14 cellular contexts compared by ENCODE assay signal in the genomic region with DNA sequence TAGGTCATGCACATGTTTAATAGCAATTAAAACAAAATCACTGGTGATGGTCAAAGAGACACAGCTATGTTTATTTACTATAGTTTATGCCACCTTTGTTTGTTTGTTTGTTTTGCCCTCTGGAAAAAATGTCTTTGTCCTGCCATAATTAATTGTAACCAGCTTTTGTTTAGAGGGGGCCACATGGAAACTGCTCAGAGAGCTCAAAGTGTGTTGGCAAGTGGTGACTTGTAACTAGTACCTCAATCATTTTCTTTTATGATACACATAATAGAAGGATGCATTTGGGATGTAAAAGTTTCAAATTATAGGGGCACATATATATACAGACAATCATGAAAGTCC. TPM values are rescaled to one million over a fixed set of nuclear protein-coding genes. Genes with fewer than 3 reads are reported as not detected.
A peak's percentile ranks its signal among the peaks of the same experiment; 100 is the strongest.
DNase-seq lines count a peak whose midpoint lies in the region; ATAC-seq and TF ChIP-seq lines count a peak whose summit lies in the region.
"Had no signal": no experiment of that assay in that cellular context is flagged by ENCODE, and none has a peak within 500 bp of the region (broad histone marks: within the 10 kb centered on the region; RNA-seq: fewer than 3 reads in every experiment).

No MANE protein-coding gene starts in this region.

- in situ Hi-C loops in Panc1 (cut with HindIII; ENCODE audit: low pct_unique_long_range_greater_than_20kb, low sequenced_read_pairs): no loop called here
- in situ Hi-C loops in transverse colon (cut with MboI; ENCODE audit: low pct_ligation_motif_present in 1 of 4, low pct_unique_long_range_greater_than_20kb in 1 of 4, low sequenced_read_pairs in 3 of 4): no loop called here
- in situ Hi-C loops in HAP-1 (cut with MboI; ENCODE audit: low sequenced_read_pairs): no loop called here

- H3K27ac ChIP-seq in Panc1 (ENCODE audit: low read length) (peak overlapping the region; percentile 87), osteoblast (ENCODE audit: low read depth, low read length) (peak overlapping the region; percentile 57), transverse colon (peak overlapping the region; percentile 73 to 76 (median 74))
- H3K27ac ChIP-seq: HL-60, SJCRH30 had no signal

- no peak for TF ChIP-seq POLR2A in transverse colon (IDR thresholded peaks at IDR 0.05)

- ATAC-seq in Panc1 (0 out of 2 replicates have a peak, but pooled peaks have one; percentile 0), HG02870 (IDR thresholded peaks at IDR 0.05; ENCODE audit: unreplicated experiment) (no peak)
- ATAC-seq: stimulated activated naive B cell treated with anti-CD40 and anti-IgM and Interleukin-4, amounts not matched to agents 10 μg/mL and 1 μg/mL and 100 μg/mL, for 72 hours had no signal

- H3K4me3 ChIP-seq in Panc1 (ENCODE audit: low read depth in 2 of 2, low read length in 2 of 2): peak overlapping the region in 1 of 2 experiments; percentile 25; a peak in 1 of 4 replicates
- no peak overlapping the region for H3K4me3 ChIP-seq in osteoblast (ENCODE audit: insufficient read depth, low read length)
- no peak overlapping the region for H3K4me3 ChIP-seq in transverse colon
- H3K4me3 ChIP-seq in HAP-1: no peak overlapping the region
- H3K4me3 ChIP-seq: SJCRH30 had no signal

- POLR2A ChIA-PET in Panc1 (lab: Charles Lee): interaction anchor here (0.6 to 1.4 kb wide), 5 partner anchors 10 to 40 kb away, joined by 3 to 10 read pairs (median 7); a partner anchor contains a TSS

- H3K27me3 ChIP-seq in Panc1 (ENCODE audit: control insufficient read depth, insufficient read depth, low read length) (no peaks in the 10 kb centered on the region), osteoblast (ENCODE audit: insufficient read depth, low read length) (no peaks in the 10 kb centered on the region), transverse colon (no peaks in the 10 kb centered on the region), HAP-1 (ENCODE audit: low read depth) (no peaks in the 10 kb centered on the region)
- H3K27me3 ChIP-seq: SJCRH30 had no signal

- CTCF ChIA-PET in Panc1 (lab: Charles Lee): interaction anchor here (0.6 to 0.9 kb wide), 2 partner anchors 25 to 38 kb away, joined by 3 to 5 read pairs; no protein-coding TSS in a partner anchor

- H3K9me3 ChIP-seq in Panc1 (ENCODE audit: control insufficient read depth, insufficient read depth, low read depth, low read length): no peaks in the 10 kb centered on the region
- H3K9me3 ChIP-seq in osteoblast (ENCODE audit: low read depth, low read length): no peaks in the 10 kb centered on the region
- no peaks in the 10 kb centered on the region for H3K9me3 ChIP-seq in transverse colon
- no peaks in the 10 kb centered on the region for H3K9me3 ChIP-seq in HAP-1
- H3K9me3 ChIP-seq: SJCRH30 had no signal

- no peak for DNase-seq in Panc1 (ENCODE audit: low read depth, low spot score)
- peak; percentile 4 for DNase-seq in epidermal melanocyte (ENCODE audit: insufficient read length, low spot score)
- no peak for DNase-seq in osteoblast (ENCODE audit: insufficient read length, low spot score, missing footprints)
- DNase-seq in transverse colon: no peak
- DNase-seq in activated effector memory CD4-positive, alpha-beta T cell treated with Interleukin-2 at 50 U/mL for 16 hours: no peak
- DNase-seq in HAP-1 (ENCODE audit: low spot score in 2 of 2): no peak
- DNase-seq: activated CD4-positive, CD25-positive, alpha-beta regulatory T cell; mammary epithelial cell; NCI-H2081; NCI-H524; SJCRH30; stimulated activated naive B cell treated with anti-CD40 and anti-IgM and Interleukin-4, amounts not matched to agents 10 μg/mL and 1 μg/mL and 100 μg/mL, for 72 hours had no signal

- peaks cover 59% of the 10 kb centered on the region for H3K4me1 ChIP-seq in Panc1 (ENCODE audit: control insufficient read depth, insufficient read depth, low read length)
- peaks cover 34% of the 10 kb centered on the region for H3K4me1 ChIP-seq in osteoblast (ENCODE audit: insufficient read depth, low read length)
- H3K4me1 ChIP-seq in transverse colon: peaks cover 16 to 41% (median 21%) of the 10 kb centered on the region in 4 donors
- peaks cover 3% of the 10 kb centered on the region for H3K4me1 ChIP-seq in HAP-1

- intact Hi-C loops in Panc1 (cut with micrococcal nuclease; ENCODE audit: unreplicated experiment): no loop called here
- intact Hi-C loops in transverse colon (cut with DNase I; ENCODE audit: low total_unique reads): no loop called here

- H3K79me2 ChIP-seq in osteoblast (ENCODE audit: insufficient read depth, low read length): no peaks in the 10 kb centered on the region

- H3K36me3 ChIP-seq in Panc1 (ENCODE audit: control insufficient read depth, insufficient read depth, low read length): no peaks in the 10 kb centered on the region
- H3K36me3 ChIP-seq in osteoblast (ENCODE audit: insufficient read depth, low read length): no peaks in the 10 kb centered on the region
- H3K36me3 ChIP-seq in transverse colon: no peaks in the 10 kb centered on the region
- H3K36me3 ChIP-seq in HAP-1 (replicated peaks): no peaks in the 10 kb centered on the region
- H3K36me3 ChIP-seq: SJCRH30 had no signal

- BruUV-seq in Panc1 (replicated peaks; lab: Mats Ljungman, UMichigan): no TSS peak

- H4K20me1 ChIP-seq in osteoblast (ENCODE audit: insufficient read depth, low read length): no peaks in the 10 kb centered on the region

- H3K4me2 ChIP-seq in osteoblast (ENCODE audit: insufficient read depth, low read length): peak overlapping the region; percentile 37

- no peak overlapping the region for H2AFZ ChIP-seq in osteoblast (ENCODE audit: low read length)

- TF ChIP-seq CTCF in Panc1 (IDR thresholded peaks at IDR 0.05): no peak
- TF ChIP-seq CTCF in osteoblast (IDR thresholded peaks at IDR 0.05; ENCODE audit: extremely low read depth, low read depth, low read length): no peak
- no peak for TF ChIP-seq CTCF in transverse colon (IDR thresholded peaks at IDR 0.05)

- TF ChIP-seq EP300 in transverse colon (IDR thresholded peaks at IDR 0.05; ENCODE audit: low read depth): no peak

RNA-seq across cellular contexts. Expression of a gene that starts 40.2 kb away (rescaled TPM):
- total RNA-seq in Panc1 (2021; ENCODE audit: unreplicated experiment): 29.0 TPM
- polyA plus RNA-seq in Panc1 (2012; ENCODE audit: insufficient read length): 23.6 TPM
- 1.5 and 1.8 TPM in 2 replicates for total RNA-seq in osteoblast
- total RNA-seq in transverse colon: 100 to 1,000 TPM in 1 of 4 donors, 10 to 100 TPM in 1, 1 to 10 TPM in 2; 6.0 to 111 (median 9.5) TPM
